8 cellular contexts compared by ENCODE assay signal in the genomic region with DNA sequence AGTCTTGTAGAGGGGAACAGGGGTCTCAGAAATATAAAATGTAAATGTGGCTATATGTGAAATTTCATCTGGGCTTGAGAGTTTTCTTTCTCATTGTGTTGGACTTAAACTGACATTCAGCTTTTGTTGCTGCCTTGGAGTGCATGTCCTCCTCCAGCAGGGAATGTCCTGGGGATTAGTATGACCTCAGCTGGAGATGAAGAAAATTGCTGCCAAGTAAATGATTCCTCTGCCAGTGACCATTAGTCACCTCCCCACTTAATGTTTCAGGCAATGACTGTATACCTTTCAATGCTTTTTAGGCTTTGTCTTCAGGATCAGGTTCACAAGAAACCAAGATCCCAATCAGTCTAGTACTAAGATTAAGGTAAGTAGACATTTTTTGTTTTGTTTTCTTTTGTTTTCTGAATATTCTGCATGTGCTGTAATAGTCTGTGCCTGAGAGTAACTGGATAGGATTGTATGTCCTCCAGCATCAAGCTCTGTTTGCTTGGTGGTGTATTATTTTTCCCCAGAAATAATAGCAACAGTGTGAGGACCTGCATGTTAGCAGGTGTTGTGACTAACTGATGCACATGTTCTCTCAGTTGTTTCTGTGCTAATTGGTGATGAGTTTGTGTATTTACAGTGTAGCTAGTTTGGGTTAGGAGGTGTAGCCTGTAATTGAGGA. TPM values are rescaled to one million over a fixed set of nuclear protein-coding genes. Genes with fewer than 3 reads are reported as not detected.
DNase-seq lines count a peak whose midpoint lies in the region; ATAC-seq and TF ChIP-seq lines count a peak whose summit lies in the region.

No MANE protein-coding gene starts in this region.

- peaks cover 40% of the 10 kb centered on the region for H3K36me3 Mint-ChIP-seq in WTC11

- H3K9me3 ChIP-seq in RWPE2 (ENCODE audit: severe bottlenecking) = no peaks in the 10 kb centered on the region

- CTCF ChIA-PET in WTC11 (lab: Charles Lee) = no interaction called here

- ATAC-seq in RWPE2 (ENCODE audit: low read depth) (peak; percentile 99), WTC11 (no peak)

- peaks cover 100% of the 10 kb centered on the region for H3K36me3 ChIP-seq in RWPE2 (ENCODE audit: low read depth)

- peaks cover 6% of the 10 kb centered on the region for H3K4me1 ChIP-seq in RWPE2 (ENCODE audit: insufficient read depth, poor library complexity, severe bottlenecking)

- peak overlapping the region; percentile 17 for H3K27ac ChIP-seq in RWPE2 (ENCODE audit: poor library complexity, severe bottlenecking)

- no peaks in the 10 kb centered on the region for H3K27me3 ChIP-seq in RWPE2 (ENCODE audit: insufficient read depth, poor library complexity, severe bottlenecking)

- peak; percentile 7 for DNase-seq in GOT3 (lab: John Stamatoyannopoulos, UW)
- no peak for DNase-seq in RWPE2 (ENCODE audit: low spot score)
- DNase-seq in fibroblast of the conjunctiva (ENCODE audit: low read depth) = peak; percentile 77
- DNase-seq in pulmonary artery endothelial cell (ENCODE audit: low read depth, low spot score) = peak; percentile 55
- no peak for DNase-seq in WTC11 (ENCODE audit: low spot score)
- no peak for DNase-seq in DMS153 (lab: John Stamatoyannopoulos, UW)
- DNase-seq in NCI-H345 (lab: John Stamatoyannopoulos, UW) = no peak
- DNase-seq in stimulated activated CD8-positive, alpha-beta memory T cell treated with anti-CD3 and anti-CD28 coated beads, Interleukin-4, amount 100 ng/mL, for 48 hours = no peak

- H3K27ac Mint-ChIP-seq in WTC11 = no peak overlapping the region; the same call in 1 of the 2 replicates

- no peak overlapping the region for H3K4me3 Mint-ChIP-seq in WTC11

- no peaks in the 10 kb centered on the region; the same call in 1 of the 2 replicates for H3K4me1 Mint-ChIP-seq in WTC11

- H3K9me3 Mint-ChIP-seq in WTC11 = no peaks in the 10 kb centered on the region

- no peaks in the 10 kb centered on the region for H3K27me3 Mint-ChIP-seq in WTC11 (ENCODE audit: low read depth)

- H3K4me3 ChIP-seq in RWPE2 (ENCODE audit: severe bottlenecking) = no peak overlapping the region

- TF ChIP-seq CTCF in RWPE2 (IDR thresholded peaks at IDR 0.05; ENCODE audit: poor library complexity, severe bottlenecking) (peak; percentile 72), WTC11 (IDR thresholded peaks at IDR 0.05) (no peak)

- POLR2A ChIA-PET in WTC11 (lab: Charles Lee) = interaction anchor here (0.6 kb wide), 1 partner anchor 84 kb away, joined by 5 read pairs; no protein-coding TSS in a partner anchor

TF ChIP-seq in WTC11, 78 proteins besides CTCF, POLR2A, EP300 and RAD21:
- TF ChIP-seq JUN (CRISPR knock-in tag; IDR thresholded peaks at IDR 0.05) = no peak
- no peak for TF ChIP-seq RORB (CRISPR knock-in tag; IDR thresholded peaks at IDR 0.05)
- TF ChIP-seq, protein P1, sequence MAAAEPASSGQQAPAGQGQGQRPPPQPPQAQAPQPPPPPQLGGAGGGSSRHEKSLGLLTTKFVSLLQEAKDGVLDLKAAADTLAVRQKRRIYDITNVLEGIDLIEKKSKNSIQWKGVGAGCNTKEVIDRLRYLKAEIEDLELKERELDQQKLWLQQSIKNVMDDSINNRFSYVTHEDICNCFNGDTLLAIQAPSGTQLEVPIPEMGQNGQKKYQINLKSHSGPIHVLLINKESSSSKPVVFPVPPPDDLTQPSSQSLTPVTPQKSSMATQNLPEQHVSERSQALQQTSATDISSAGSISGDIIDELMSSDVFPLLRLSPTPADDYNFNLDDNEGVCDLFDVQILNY (CRISPR knock-in tag; IDR thresholded peaks at IDR 0.05) = no peak
- TF ChIP-seq, protein P2, sequence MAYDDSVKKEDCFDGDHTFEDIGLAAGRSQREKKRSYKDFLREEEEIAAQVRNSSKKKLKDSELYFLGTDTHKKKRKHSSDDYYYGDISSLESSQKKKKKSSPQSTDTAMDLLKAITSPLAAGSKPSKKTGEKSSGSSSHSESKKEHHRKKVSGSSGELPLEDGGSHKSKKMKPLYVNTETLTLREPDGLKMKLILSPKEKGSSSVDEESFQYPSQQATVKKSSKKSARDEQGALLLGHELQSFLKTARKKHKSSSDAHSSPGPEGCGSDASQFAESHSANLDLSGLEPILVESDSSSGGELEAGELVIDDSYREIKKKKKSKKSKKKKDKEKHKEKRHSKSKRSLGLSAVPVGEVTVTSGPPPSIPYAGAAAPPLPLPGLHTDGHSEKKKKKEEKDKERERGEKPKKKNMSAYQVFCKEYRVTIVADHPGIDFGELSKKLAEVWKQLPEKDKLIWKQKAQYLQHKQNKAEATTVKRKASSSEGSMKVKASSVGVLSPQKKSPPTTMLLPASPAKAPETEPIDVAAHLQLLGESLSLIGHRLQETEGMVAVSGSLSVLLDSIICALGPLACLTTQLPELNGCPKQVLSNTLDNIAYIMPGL (CRISPR knock-in tag; IDR thresholded peaks at IDR 0.05) = no peak

RNA-seq across cellular contexts. Expression of a gene that starts 18.1 kb away (rescaled TPM):
- total RNA-seq in pulmonary artery endothelial cell (0.13 and 0.18 TPM in 2 replicates), WTC11 (2021) (0.16 to 0.42 TPM (median 0.30 TPM) in 3 replicates)

RNA-seq across cellular contexts. Expression of a gene that starts 34.6 kb away (rescaled TPM):
- total RNA-seq in pulmonary artery endothelial cell (under 0.01 and 0.14 TPM in 2 replicates), WTC11 (2021) (0.09 TPM in 1 of 3 replicates, not detected in the others)

Comparison
In these comparisons a context has a peak if more than half of its experiments do, and no peak if none do; other contexts are left out.
1. DNase-seq: peak in GOT3 (single experiment), fibroblast of the conjunctiva (single experiment) and pulmonary artery endothelial cell (single experiment); none in RWPE2 (single experiment), WTC11 (single experiment), DMS153 (single experiment), NCI-H345 (single experiment) and stimulated activated CD8-positive, alpha-beta memory T cell treated with anti-CD3 and anti-CD28 coated beads, Interleukin-4, amount 100 ng/mL, for 48 hours (single experiment).